15 cellular contexts compared by ENCODE assay signal in the genomic region with DNA sequence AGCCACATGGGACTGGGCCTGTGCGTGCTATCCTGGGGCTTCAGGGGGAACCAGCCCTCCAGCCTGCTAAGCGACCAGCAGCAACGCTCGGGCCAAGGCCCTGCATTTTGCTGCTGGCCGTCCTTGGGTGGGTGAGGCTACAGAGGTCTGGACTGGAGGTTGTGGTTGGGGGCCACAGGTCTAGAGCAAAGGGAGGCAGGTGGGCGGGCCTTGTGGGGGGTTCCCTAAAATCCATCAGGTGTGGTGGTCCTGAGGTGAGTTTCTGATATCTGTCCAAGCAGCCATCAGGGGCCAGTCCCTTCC. TPM values are rescaled to one million over a fixed set of nuclear protein-coding genes. Genes with fewer than 3 reads are reported as not detected.
DNase-seq lines count a peak whose midpoint lies in the region; ATAC-seq and TF ChIP-seq lines count a peak whose summit lies in the region.
"Had no signal": no experiment of that assay in that cellular context is flagged by ENCODE, and none has a peak within 500 bp of the region (broad histone marks: within the 10 kb centered on the region; RNA-seq: fewer than 3 reads in every experiment).

No MANE protein-coding gene starts in this region.

- H3K4me2 ChIP-seq in osteoblast (ENCODE audit: insufficient read depth, low read length) (no peak overlapping the region), PC-3 (ENCODE audit: low read length) (no peak overlapping the region)

- peaks cover 12% of the 10 kb centered on the region for H3K4me1 ChIP-seq in cardiac muscle cell (ENCODE audit: low read depth)
- no peaks in the 10 kb centered on the region for H3K4me1 ChIP-seq in osteoblast (ENCODE audit: insufficient read depth, low read length)
- no peaks in the 10 kb centered on the region for H3K4me1 ChIP-seq in PC-3 (ENCODE audit: insufficient read depth, low read length)

- H3K79me2 ChIP-seq in osteoblast (ENCODE audit: insufficient read depth, low read length) = no peaks in the 10 kb centered on the region
- H3K79me2 ChIP-seq in PC-3 (ENCODE audit: low read length) = no peaks in the 10 kb centered on the region

- no peak overlapping the region for H3K9ac ChIP-seq in PC-3 (ENCODE audit: low read length)
- H3K9ac ChIP-seq: BLaER1 had no signal

- intact Hi-C loops in Right ventricle myocardium superior (cut with DNase I) (no loop called here), PC-3 (cut with micrococcal nuclease) (no loop called here)

- H3K27ac ChIP-seq in cardiac muscle cell (peak overlapping the region; percentile 36), cingulate gyrus (ENCODE audit: low read depth, low read length) (peak overlapping the region; percentile 47), osteoblast (ENCODE audit: low read depth, low read length) (no peak overlapping the region), PC-3 (ENCODE audit: low read length) (no peak overlapping the region)
- H3K27ac ChIP-seq: 22Rv1, BLaER1 had no signal

- TF ChIP-seq CTCF in cardiac muscle cell (IDR thresholded peaks at IDR 0.05; ENCODE audit: low read depth, low read length) (no peak), WTC11 (IDR thresholded peaks at IDR 0.05) (no peak), osteoblast (IDR thresholded peaks at IDR 0.05; ENCODE audit: extremely low read depth, low read depth, low read length) (no peak), PC-3 (conservative IDR thresholded peaks at IDR 0.05; ENCODE audit: low read depth, low read length) (no peak)

- H3K9me2 ChIP-seq in PC-3 (replicated peaks; ENCODE audit: low read length) = no peaks in the 10 kb centered on the region

- peaks cover 50% of the 10 kb centered on the region for H3K4me1 Mint-ChIP-seq in WTC11
- H3K4me1 Mint-ChIP-seq: CD4-positive, CD25-positive, alpha-beta regulatory T cell had no signal

- H3K9me3 Mint-ChIP-seq in WTC11 = no peaks in the 10 kb centered on the region
- H3K9me3 Mint-ChIP-seq: CD4-positive, CD25-positive, alpha-beta regulatory T cell had no signal

- H3K9me3 ChIP-seq in cardiac muscle cell (ENCODE audit: low read depth) = no peaks in the 10 kb centered on the region
- no peaks in the 10 kb centered on the region for H3K9me3 ChIP-seq in osteoblast (ENCODE audit: low read depth, low read length)
- no peaks in the 10 kb centered on the region for H3K9me3 ChIP-seq in PC-3 (ENCODE audit: low read length)
- H3K9me3 ChIP-seq: BLaER1 had no signal

- no peak overlapping the region for H2AFZ ChIP-seq in osteoblast (ENCODE audit: low read length)
- H2AFZ ChIP-seq in PC-3 (ENCODE audit: low read length) = no peak overlapping the region

- DNase-seq in cardiac muscle cell (ENCODE audit: low read depth in 1 of 2, low spot score in 1 of 2) (no peak), Right ventricle myocardium superior (no peak), WTC11 (ENCODE audit: low spot score) (no peak), osteoblast (ENCODE audit: insufficient read length, low spot score, missing footprints) (peak; percentile 57), PC-3 (no peak), left lobe of liver (ENCODE audit: low spot score) (no peak)
- no peak for DNase-seq in activated T-cell treated with anti-CD3 and anti-CD28 coated beads, Interleukin-2, amount 50 U/mL, for 48 hours
- DNase-seq: AML-193; Calu3; CD4-positive, CD25-positive, alpha-beta regulatory T cell; DMS79 had no signal

- no peak overlapping the region for H3K27ac Mint-ChIP-seq in WTC11
- H3K27ac Mint-ChIP-seq: CD4-positive, CD25-positive, alpha-beta regulatory T cell had no signal

- H4K20me1 ChIP-seq in osteoblast (ENCODE audit: insufficient read depth, low read length) (peaks cover 4% of the 10 kb centered on the region), PC-3 (ENCODE audit: low read length) (no peaks in the 10 kb centered on the region)

- POLR2A ChIA-PET in WTC11 (lab: Charles Lee) (no interaction called here), PC-3 (lab: Charles Lee; ENCODE audit: unreplicated experiment) (no interaction called here)

- no peak overlapping the region for H3K4me3 Mint-ChIP-seq in WTC11
- H3K4me3 Mint-ChIP-seq: CD4-positive, CD25-positive, alpha-beta regulatory T cell had no signal

- no TSS peak for BruUV-seq in PC-3 (replicated peaks; lab: Mats Ljungman, UMichigan)

- H3K4me3 ChIP-seq in cardiac muscle cell = no peak overlapping the region
- H3K4me3 ChIP-seq in osteoblast (ENCODE audit: insufficient read depth, low read length) = no peak overlapping the region
- H3K4me3 ChIP-seq in PC-3 (ENCODE audit: low read length) = no peak overlapping the region
- H3K4me3 ChIP-seq: BLaER1, GM12878 had no signal

- H3K27me3 ChIP-seq in cardiac muscle cell = no peaks in the 10 kb centered on the region
- H3K27me3 ChIP-seq in osteoblast (ENCODE audit: insufficient read depth, low read length) = no peaks in the 10 kb centered on the region
- no peaks in the 10 kb centered on the region for H3K27me3 ChIP-seq in PC-3 (ENCODE audit: low read length)
- H3K27me3 ChIP-seq: BLaER1 had no signal

- ATAC-seq in Right ventricle myocardium superior (ENCODE audit: poor library complexity) (no peak), WTC11 (no peak), PC-3 (no peak), left lobe of liver (no peak)
- ATAC-seq: GM12878 had no signal

- no peaks in the 10 kb centered on the region for H3K36me3 Mint-ChIP-seq in WTC11
- H3K36me3 Mint-ChIP-seq: CD4-positive, CD25-positive, alpha-beta regulatory T cell had no signal

- no peaks in the 10 kb centered on the region for H3F3A ChIP-seq in PC-3 (ENCODE audit: low read length, unreplicated experiment)

- CTCF ChIA-PET in WTC11 (lab: Charles Lee) (interaction anchor here (0.8 to 4.1 kb wide), 7 partner anchors 10 to 143 kb away, joined by 3 to 44 read pairs (median 6); a partner anchor contains a TSS), PC-3 (lab: Charles Lee) (no interaction called here)

- H3K36me3 ChIP-seq in cardiac muscle cell = no peaks in the 10 kb centered on the region
- peaks cover 7% of the 10 kb centered on the region for H3K36me3 ChIP-seq in osteoblast (ENCODE audit: insufficient read depth, low read length)
- H3K36me3 ChIP-seq in PC-3 (ENCODE audit: low read depth, low read length) = no peaks in the 10 kb centered on the region

- H3K27me3 Mint-ChIP-seq in WTC11 (ENCODE audit: low read depth) = no peaks in the 10 kb centered on the region
- H3K27me3 Mint-ChIP-seq: CD4-positive, CD25-positive, alpha-beta regulatory T cell had no signal

TF ChIP-seq in WTC11, 78 proteins besides CTCF, POLR2A, EP300 and RAD21:
- TF ChIP-seq RELA (CRISPR knock-in tag; IDR thresholded peaks at IDR 0.05; ENCODE audit: borderline replicate concordance) (0 out of 2 replicates have a peak, but pooled peaks have one; percentile 69), ZNF423 (CRISPR knock-in tag; IDR thresholded peaks at IDR 0.05) (no peak)

RNA-seq across cellular contexts. Expression of a gene that starts 34.7 kb away (rescaled TPM):
- total RNA-seq in cardiac muscle cell (44.0 and 49.8 TPM in 2 replicates), Right ventricle myocardium superior (19.3 TPM), WTC11 (2021) (23.9 to 30.6 TPM (median 28.6 TPM) in 3 replicates), osteoblast (22.8 and 24.5 TPM in 2 replicates), PC-3 (2014; rRNA removed) (40.4 and 46.2 TPM in 2 replicates), left lobe of liver (8.4 TPM)
- polyA plus RNA-seq in cardiac muscle cell = 24.4 and 26.1 TPM in 2 replicates

RNA-seq across cellular contexts. Expression of a gene that starts 50.5 kb away (rescaled TPM):
- total RNA-seq in cardiac muscle cell (32.7 and 73.2 TPM in 2 replicates), Right ventricle myocardium superior (75.2 TPM), WTC11 (2021) (87.4 to 95.9 TPM (median 91.9 TPM) in 3 replicates), osteoblast (46.3 and 61.6 TPM in 2 replicates), PC-3 (2014; rRNA removed) (25.1 and 32.8 TPM in 2 replicates), left lobe of liver (54.3 TPM)
- 72.1 and 92.5 TPM in 2 replicates for polyA plus RNA-seq in cardiac muscle cell

Comparison
In these comparisons a context has a peak if more than half of its experiments do, and no peak if none do; other contexts are left out.
1. H3K27ac ChIP-seq: peak in cardiac muscle cell (single experiment) and cingulate gyrus (single experiment); none in osteoblast (single experiment) and PC-3 (single experiment).